ENCODE assay signal across 1 cellular context in genomic region chr6:13484138-13484708, GRCh38.
TF ChIP-seq lines count a peak whose summit lies in the region.

No MANE protein-coding gene starts in this region.

TF ChIP-seq in H1, 55 proteins besides CTCF, POLR2A, EP300 and RAD21 (continued from another document):
- TF ChIP-seq RXRA (IDR thresholded peaks at IDR 0.05; ENCODE audit: insufficient read depth, low read depth, low read length) = no peak
- no peak for TF ChIP-seq SIRT6 (IDR thresholded peaks at IDR 0.05; ENCODE audit: low read length)
- no peak for TF ChIP-seq CHD2 (IDR thresholded peaks at IDR 0.05; ENCODE audit: low read length)
